ENCODE assay signal across 1 cellular context in genomic region chr2:32559136-32559535, GRCh38.
TF ChIP-seq lines count a peak whose summit lies in the region.

No MANE protein-coding gene starts in this region.

TF ChIP-seq in H1, 55 proteins besides CTCF, POLR2A, EP300 and RAD21:
- TF ChIP-seq TBP (IDR thresholded peaks at IDR 0.05; ENCODE audit: low read depth, low read length) (no peak), CREB1 (IDR thresholded peaks at IDR 0.05) (no peak), CHD2 (IDR thresholded peaks at IDR 0.05; ENCODE audit: low read length) (no peak), ASH2L (IDR thresholded peaks at IDR 0.05; ENCODE audit: low read length) (no peak), CEBPB (IDR thresholded peaks at IDR 0.05; ENCODE audit: low read depth, low read length) (0 out of 2 replicates have a peak, but pooled peaks have one; percentile 12), HDAC2 (IDR thresholded peaks at IDR 0.05; ENCODE audit: borderline replicate concordance in 1 of 2, low read depth in 2 of 2, low read length in 2 of 2) (no peak), CBX5 (IDR thresholded peaks at IDR 0.05; ENCODE audit: low read depth, low read length) (no peak)
